In genomic region chr10:92800122-92800521, GRCh38 we compare ENCODE assay signal across 29 cellular contexts. TPM values are rescaled to one million over a fixed set of nuclear protein-coding genes. Genes with fewer than 3 reads are reported as not detected.
DNase-seq lines count a peak whose midpoint lies in the region; ATAC-seq, FAIRE-seq and TF ChIP-seq lines count a peak whose summit lies in the region.
"Had no signal": no experiment of that assay in that cellular context is flagged by ENCODE, and none has a peak within 500 bp of the region (broad histone marks: within the 10 kb centered on the region; RNA-seq: fewer than 3 reads in every experiment).

No MANE protein-coding gene starts in this region.

- no peak overlapping the region for H2AFZ ChIP-seq in HepG2 (ENCODE audit: low read length)
- no peak overlapping the region for H2AFZ ChIP-seq in MM.1S (ENCODE audit: low read length)

- no peaks in the 10 kb centered on the region for H3K9me2 ChIP-seq in MM.1S (replicated peaks; ENCODE audit: insufficient read depth, low read length)

- ATAC-seq in HepG2 (no peak), right lobe of liver (no peak)
- ATAC-seq in stimulated activated naive CD8-positive, alpha-beta T cell treated with anti-CD3 and anti-CD28 coated beads, Interleukin-15, amount 100 ng/mL, for 72 hours, result no peak
- ATAC-seq: left colon had no signal

- intact Hi-C loops in HepG2 (cut with micrococcal nuclease; ENCODE audit: unreplicated experiment), result loop anchor here (10.0 kb wide), 1 partner anchor 95 kb away; no protein-coding TSS in a partner anchor
- intact Hi-C loops in right lobe of liver (cut with DNase I), result no loop called here
- intact Hi-C loops in thyroid gland (cut with DNase I), result no loop called here

- no peak for TF ChIP-seq RAD21 in HepG2 (CRISPR knock-in tag; IDR thresholded peaks at IDR 0.05)

- WGBS in HepG2 (ENCODE audit: low lambda C conversion rate), result 10% methylated on average over 3 of the region's 3 CpGs
- WGBS in right lobe of liver (ENCODE audit: insufficient coverage, low coverage, low lambda C conversion rate, missing lambda C conversion rate), result 54% methylated on average over 3 of the region's 3 CpGs
- WGBS in thyroid gland, 2 donors, result 35 to 53% methylated on average over 3 of the region's 3 CpGs

- in situ Hi-C loops in HepG2 (cut with HindIII; ENCODE audit: extremely low pct_ligation_motif_present, low pct_unique_long_range_greater_than_20kb) (no loop called here), GM13977 (cut with MboI; ENCODE audit: low pct_unique_long_range_greater_than_20kb, low sequenced_read_pairs, unreplicated experiment) (no loop called here)

- DNase-seq in HepG2 (ENCODE audit: low spot score) (no peak), right lobe of liver (no peak), NCI-H1105 treated with DMSO at 0.1 percent for 48 hours (lab: John Stamatoyannopoulos, UW) (peak; percentile 82), NCI-H748 (lab: John Stamatoyannopoulos, UW; ENCODE audit: unreplicated experiment) (peak; percentile 84), thyroid gland (peak in 1 of 2 donors; percentile 46), GM13977 (ENCODE audit: low spot score) (no peak), MM.1S (no peak)
- DNase-seq in stimulated activated naive CD8-positive, alpha-beta T cell treated with anti-CD3 and anti-CD28 coated beads, Interleukin-15, amount 100 ng/mL, for 72 hours, result no peak
- DNase-seq: activated CD4-positive, alpha-beta T cell treated with anti-CD3 and anti-CD28 coated beads, Interleukin-2, amount 10 ng/mL, durations not matched to agents 7 days and 5 days; activated T-cell treated with anti-CD3 and anti-CD28 coated beads, Interleukin-2, amount 50 U/mL, for 48 hours; body of pancreas; cerebellar nuclear complex; DND-41; HFFc6; Karpas-422; left colon; NCI-H2171 treated with DMSO at 0.1 percent for 48 hours; SIG-M5; stimulated activated CD4-positive, alpha-beta T cell treated with anti-CD3 and anti-CD28 coated beads, Interleukin-15, amount 100 ng/mL, for 24 hours; stimulated activated naive CD4-positive, alpha-beta T cell; SW 1271; T-helper 9 cell; testis had no signal

- no peak overlapping the region for H3K27ac ChIP-seq in HepG2 (ENCODE audit: extremely low read length, insufficient read depth, low read length)
- H3K27ac ChIP-seq in right lobe of liver, result no peak overlapping the region
- peak overlapping the region; percentile 24 to 66 (median 60) for H3K27ac ChIP-seq in thyroid gland
- H3K27ac ChIP-seq in MM.1S (ENCODE audit: low read length), result no peak overlapping the region
- H3K27ac ChIP-seq: testis had no signal

- no peaks in the 10 kb centered on the region for H3F3A ChIP-seq in MM.1S (ENCODE audit: insufficient read depth, low read length)

- H3K36me3 ChIP-seq in HepG2 (replicated peaks in 1 of 2; ENCODE audit: control insufficient read depth in 1 of 2, insufficient read depth in 2 of 2, low read length in 2 of 2), result no peaks in the 10 kb centered on the region
- no peaks in the 10 kb centered on the region for H3K36me3 ChIP-seq in right lobe of liver
- H3K36me3 ChIP-seq in thyroid gland, result no peaks in the 10 kb centered on the region
- H3K36me3 ChIP-seq in MM.1S (replicated peaks; ENCODE audit: insufficient read depth, low read length), result no peaks in the 10 kb centered on the region

- peaks cover 0 to 4% of the 10 kb centered on the region in 2 donors for H3K9me3 Mint-ChIP-seq in stimulated activated naive CD8-positive, alpha-beta T cell treated with anti-CD3 and anti-CD28 coated beads, Interleukin-15, amount 100 ng/mL, for 72 hours
- H3K9me3 Mint-ChIP-seq: activated CD4-positive, alpha-beta T cell treated with anti-CD3 and anti-CD28 coated beads, Interleukin-2, amount 10 ng/mL, durations not matched to agents 7 days and 5 days had no signal

- no peaks in the 10 kb centered on the region for H3K27me3 ChIP-seq in HepG2 (ENCODE audit: control insufficient read depth in 1 of 2, insufficient read depth in 2 of 2, low read length in 2 of 2)
- H3K27me3 ChIP-seq in right lobe of liver, result no peaks in the 10 kb centered on the region
- H3K27me3 ChIP-seq in thyroid gland, result no peaks in the 10 kb centered on the region
- H3K27me3 ChIP-seq in MM.1S (replicated peaks; ENCODE audit: insufficient read depth, low read length), result no peaks in the 10 kb centered on the region
- H3K27me3 ChIP-seq: body of pancreas, testis had no signal

- H3K4me3 ChIP-seq in HepG2 (replicated peaks in 1 of 3; ENCODE audit: insufficient read depth in 1 of 3, low read depth in 2 of 3, low read length in 3 of 3) (no peak overlapping the region), right lobe of liver (no peak overlapping the region), thyroid gland (replicated peaks in 1 of 3) (no peak overlapping the region), MM.1S (ENCODE audit: low read length) (no peak overlapping the region)
- H3K4me3 ChIP-seq: body of pancreas, testis had no signal

- CTCF ChIA-PET in HepG2 (lab: Yijun Ruan, JAX; ENCODE audit: low intra/inter-chr PET ratio, low total read pairs), result no interaction called here

- no peaks in the 10 kb centered on the region for H3K4me1 Mint-ChIP-seq in stimulated activated naive CD8-positive, alpha-beta T cell treated with anti-CD3 and anti-CD28 coated beads, Interleukin-15, amount 100 ng/mL, for 72 hours
- H3K4me1 Mint-ChIP-seq: activated CD4-positive, alpha-beta T cell treated with anti-CD3 and anti-CD28 coated beads, Interleukin-2, amount 10 ng/mL, durations not matched to agents 7 days and 5 days had no signal

- H3K9ac ChIP-seq in HepG2 (ENCODE audit: insufficient read depth, low read depth, low read length) (no peak overlapping the region), MM.1S (ENCODE audit: low read length) (no peak overlapping the region)

- POLR2A ChIA-PET in HepG2 (lab: Yijun Ruan, JAX), result no interaction called here

- no TSS peak for BruUV-seq in HepG2 (replicated peaks; lab: Mats Ljungman, UMichigan)

- H3K4me2 ChIP-seq in HepG2 (ENCODE audit: low read depth, low read length) (peak overlapping the region; percentile 6; the same call in 1 of the 2 replicates), MM.1S (ENCODE audit: low read depth, low read length) (no peak overlapping the region)

- H3K27ac Mint-ChIP-seq in stimulated activated naive CD8-positive, alpha-beta T cell treated with anti-CD3 and anti-CD28 coated beads, Interleukin-15, amount 100 ng/mL, for 72 hours, result no peak overlapping the region
- H3K27ac Mint-ChIP-seq: activated CD4-positive, alpha-beta T cell treated with anti-CD3 and anti-CD28 coated beads, Interleukin-2, amount 10 ng/mL, durations not matched to agents 7 days and 5 days; HFFc6; memory B cell; progenitor cell of endocrine pancreas had no signal

- peaks cover 14% of the 10 kb centered on the region for H3K4me1 ChIP-seq in HepG2 (ENCODE audit: insufficient read depth, low read length)
- no peaks in the 10 kb centered on the region for H3K4me1 ChIP-seq in right lobe of liver
- H3K4me1 ChIP-seq in thyroid gland, result peaks cover 10 to 19% of the 10 kb centered on the region in 2 donors
- no peaks in the 10 kb centered on the region for H3K4me1 ChIP-seq in MM.1S (ENCODE audit: low read length)
- H3K4me1 ChIP-seq: testis had no signal

- no peak for FAIRE-seq in HepG2 (lab: Jason Lieb, UNC)
- FAIRE-seq: endometrium, frontal cortex, RCC 7860, urothelium cell line had no signal

- no peaks in the 10 kb centered on the region for H3K79me2 ChIP-seq in HepG2 (ENCODE audit: insufficient read depth, low read length)
- H3K79me2 ChIP-seq in MM.1S (ENCODE audit: low read length), result no peaks in the 10 kb centered on the region

- TF ChIP-seq POLR2A in HepG2 (IDR thresholded peaks at IDR 0.05; ENCODE audit: insufficient read depth in 1 of 2, low read depth in 2 of 2, low read length in 2 of 2), result no peak
- no peak for TF ChIP-seq POLR2A in right lobe of liver (IDR thresholded peaks at IDR 0.05)
- TF ChIP-seq POLR2A in thyroid gland (IDR thresholded peaks at IDR 0.05), result no peak

- peaks cover 12% of the 10 kb centered on the region for H3K27me3 Mint-ChIP-seq in stimulated activated naive CD8-positive, alpha-beta T cell treated with anti-CD3 and anti-CD28 coated beads, Interleukin-15, amount 100 ng/mL, for 72 hours
- H3K27me3 Mint-ChIP-seq: memory B cell had no signal

- TF ChIP-seq CTCF in HepG2 (CRISPR knock-in tag; IDR thresholded peaks at IDR 0.05) (no peak), right lobe of liver (IDR thresholded peaks at IDR 0.05) (no peak), thyroid gland (IDR thresholded peaks at IDR 0.05) (no peak), GM13977 (IDR thresholded peaks at IDR 0.05; ENCODE audit: extremely low read depth, insufficient read depth, missing control alignments) (no peak), MM.1S (IDR thresholded peaks at IDR 0.05; ENCODE audit: low read length) (no peak)

- H4K20me1 ChIP-seq in HepG2 (ENCODE audit: insufficient read depth, low read length), result no peaks in the 10 kb centered on the region
- no peaks in the 10 kb centered on the region for H4K20me1 ChIP-seq in MM.1S (ENCODE audit: insufficient read depth, low read length)

- H3K4me3 Mint-ChIP-seq in stimulated activated naive CD8-positive, alpha-beta T cell treated with anti-CD3 and anti-CD28 coated beads, Interleukin-15, amount 100 ng/mL, for 72 hours, result no peak overlapping the region
- H3K4me3 Mint-ChIP-seq: activated CD4-positive, alpha-beta T cell treated with anti-CD3 and anti-CD28 coated beads, Interleukin-2, amount 10 ng/mL, durations not matched to agents 7 days and 5 days; HFFc6; memory B cell had no signal

- TF ChIP-seq EP300 in HepG2 (IDR thresholded peaks at IDR 0.05; ENCODE audit: low read depth in 2 of 2, low read length in 2 of 2) (no peak), HepG2 (CRISPR knock-in tag; IDR thresholded peaks at IDR 0.05; ENCODE audit: borderline replicate concordance) (no peak)

- H3K9me3 ChIP-seq in HepG2 (ENCODE audit: low read length), result no peaks in the 10 kb centered on the region
- H3K9me3 ChIP-seq in right lobe of liver, result no peaks in the 10 kb centered on the region
- H3K9me3 ChIP-seq in thyroid gland, result no peaks in the 10 kb centered on the region
- H3K9me3 ChIP-seq in MM.1S (replicated peaks; ENCODE audit: insufficient read depth, low read length), result no peaks in the 10 kb centered on the region
- H3K9me3 ChIP-seq: body of pancreas, testis had no signal

RNA-seq across cellular contexts. Expression of gene EXOC6, which starts 48.2 kb away (rescaled TPM):
- 22.2 and 48.7 TPM in 2 replicates for total RNA-seq in HepG2 (2016; rRNA removed; fragmentation: Illumina TruSeq; extraction: Trizol)
- 7.3 and 14.2 TPM in 2 replicates for total RNA-seq in HepG2 (2016; cell fraction: cytosol; rRNA removed; fragmentation: Illumina TruSeq; extraction: Trizol; ENCODE audit: low read depth)
- total RNA-seq in HepG2 (2016; cell fraction: insoluble cytoplasmic fraction; rRNA removed; fragmentation: Illumina TruSeq; extraction: Trizol), result 17.2 and 42.9 TPM in 2 replicates
- 6.2 and 7.0 TPM in 2 replicates for total RNA-seq in HepG2 (2016; cell fraction: membrane; rRNA removed; fragmentation: Illumina TruSeq; extraction: Trizol)
- total RNA-seq in HepG2 (2016; cell fraction: nucleus; rRNA removed; fragmentation: Illumina TruSeq; extraction: Trizol), result 18.5 and 31.1 TPM in 2 replicates
- 29.2 and 49.6 TPM in 2 replicates for polyA plus RNA-seq in HepG2 (2011; rRNA removed)
- polyA plus RNA-seq in HepG2 (2011; cell fraction: cytosol; rRNA removed), result 4.3 and 6.9 TPM in 2 replicates
- 15.2 and 18.0 TPM in 2 replicates for polyA plus RNA-seq in HepG2 (2011; cell fraction: nucleus; rRNA removed)
- 9.3 and 16.9 TPM in 2 replicates for polyA plus RNA-seq in HepG2 (2012)
- 0.59 and 1.00 TPM in 2 replicates for polyA plus RNA-seq in HepG2 (2016; cell fraction: cytosol; fragmentation: Illumina TruSeq; extraction: Trizol; ENCODE audit: low read depth)
- 17.7 and 18.9 TPM in 2 replicates for polyA plus RNA-seq in HepG2 (2016; cell fraction: insoluble cytoplasmic fraction; fragmentation: Illumina TruSeq; extraction: Trizol; ENCODE audit: low read depth)
- 1.8 and 2.2 TPM in 2 replicates for polyA plus RNA-seq in HepG2 (2016; cell fraction: membrane; fragmentation: Illumina TruSeq; extraction: Trizol; ENCODE audit: low read depth)
- polyA plus RNA-seq in HepG2 (2016; cell fraction: nucleus; fragmentation: Illumina TruSeq; extraction: Trizol; ENCODE audit: insufficient read depth, low read depth), result 10.8 and 12.2 TPM in 2 replicates
- 26.0 and 75.6 TPM in 2 replicates for polyA minus RNA-seq in HepG2 (2011; rRNA and poly(A)+ RNA removed; ENCODE audit: low replicate concordance)
- 18.7 and 31.6 TPM in 2 replicates for polyA minus RNA-seq in HepG2 (2011; cell fraction: cytosol; rRNA and poly(A)+ RNA removed)
- 48.2 and 49.5 TPM in 2 replicates for polyA minus RNA-seq in HepG2 (2011; cell fraction: nucleus; rRNA and poly(A)+ RNA removed)
- total RNA-seq in right lobe of liver, result 10 to 100 TPM in 3 of 6 experiments, 1 to 10 TPM in 3; 5.5 to 15.6 (median 9.9) TPM
- 10 to 100 TPM; 51.6 to 74.0 (median 61.1) TPM for total RNA-seq in thyroid gland

Comparison
In these comparisons a context has a peak if more than half of its experiments do, and no peak if none do; other contexts are left out.
1. DNase-seq: peak in NCI-H1105 treated with DMSO at 0.1 percent for 48 hours (single experiment) and NCI-H748 (single experiment); none in HepG2 (single experiment), right lobe of liver (0 of 3), stimulated activated naive CD8-positive, alpha-beta T cell treated with anti-CD3 and anti-CD28 coated beads, Interleukin-15, amount 100 ng/mL, for 72 hours (0 of 2), GM13977 (single experiment) and MM.1S (single experiment).
2. H3K27ac ChIP-seq: peak in thyroid gland (3 of 3); none in HepG2 (single experiment), right lobe of liver (0 of 3) and MM.1S (single experiment).